In the genomic region with DNA sequence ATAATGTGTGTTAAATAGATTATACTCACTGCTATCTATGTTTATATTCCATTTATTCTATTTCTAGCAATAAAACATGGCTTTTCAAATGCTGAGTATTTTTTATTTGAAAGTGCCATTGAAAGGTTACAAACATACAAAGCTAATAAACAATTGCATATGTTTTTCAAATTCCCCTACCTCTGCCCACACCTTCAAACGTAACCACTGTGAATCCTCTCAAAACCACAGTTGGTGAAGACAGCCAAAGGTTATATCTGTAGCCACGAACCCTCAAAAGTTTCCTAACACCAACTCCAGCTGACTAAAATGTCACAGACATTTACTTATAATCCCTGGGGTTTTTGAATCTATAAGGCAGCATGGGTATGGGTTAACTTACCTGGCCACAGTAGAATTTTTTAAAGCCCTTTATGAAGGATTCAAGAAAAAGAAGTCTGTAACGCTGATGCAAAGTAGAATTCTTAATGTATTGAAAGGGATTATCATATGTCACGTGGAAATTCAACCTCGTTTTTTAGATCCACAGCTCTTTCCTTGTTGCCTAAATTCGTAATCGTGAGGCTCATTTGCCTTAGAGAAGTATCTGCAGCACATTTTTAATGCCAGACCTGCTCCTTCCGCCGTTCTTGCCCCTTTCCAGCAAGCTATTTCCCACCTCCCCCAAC, we compare ENCODE assay signal across 2 cellular contexts.
TF ChIP-seq lines count a peak whose summit lies in the region.

No MANE protein-coding gene starts in this region.

TF ChIP-seq in K562, 482 proteins besides CTCF, POLR2A, EP300 and RAD21 (continued from another document):
- TF ChIP-seq PBX2 (CRISPR knock-in tag; IDR thresholded peaks at IDR 0.05; ENCODE audit: low read depth) (no peak), PBX2 (tag; conservative IDR thresholded peaks at IDR 0.05; ENCODE audit: low read depth) (no peak), TBP (optimal IDR thresholded peaks at IDR 0.05; ENCODE audit: low read depth, low read length) (no peak), POLR2AphosphoS5 (IDR thresholded peaks at IDR 0.05; ENCODE audit: control insufficient read depth, insufficient read depth, low read depth, low read length) (no peak), JUNB (CRISPR knock-in tag; conservative IDR thresholded peaks at IDR 0.05) (no peak), SMC3 (conservative IDR thresholded peaks at IDR 0.05; ENCODE audit: insufficient read depth, low read depth, low read length) (no peak), ZNF830 (CRISPR knock-in tag; IDR thresholded peaks at IDR 0.05) (no peak)

TF ChIP-seq in HepG2, 621 proteins besides CTCF, POLR2A, EP300 and RAD21 (continued from another document):
- TF ChIP-seq SKIL (CRISPR knock-in tag; IDR thresholded peaks at IDR 0.05; ENCODE audit: borderline replicate concordance) = no peak
- no peak for TF ChIP-seq ZNF746 (CRISPR knock-in tag; IDR thresholded peaks at IDR 0.05)
- no peak for TF ChIP-seq HNRNPL (IDR thresholded peaks at IDR 0.05; ENCODE audit: low read depth, low read length)
- no peak for TF ChIP-seq ZNF775 (CRISPR knock-in tag; IDR thresholded peaks at IDR 0.05; ENCODE audit: borderline replicate concordance)
- TF ChIP-seq, protein P1, sequence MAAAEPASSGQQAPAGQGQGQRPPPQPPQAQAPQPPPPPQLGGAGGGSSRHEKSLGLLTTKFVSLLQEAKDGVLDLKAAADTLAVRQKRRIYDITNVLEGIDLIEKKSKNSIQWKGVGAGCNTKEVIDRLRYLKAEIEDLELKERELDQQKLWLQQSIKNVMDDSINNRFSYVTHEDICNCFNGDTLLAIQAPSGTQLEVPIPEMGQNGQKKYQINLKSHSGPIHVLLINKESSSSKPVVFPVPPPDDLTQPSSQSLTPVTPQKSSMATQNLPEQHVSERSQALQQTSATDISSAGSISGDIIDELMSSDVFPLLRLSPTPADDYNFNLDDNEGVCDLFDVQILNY (CRISPR knock-in tag; conservative IDR thresholded peaks at IDR 0.05) = no peak
- no peak for TF ChIP-seq ZKSCAN5 (CRISPR knock-in tag; IDR thresholded peaks at IDR 0.05)
TF ChIP-seq in HepG2: peak in this region for 0.
